Comparison of ENCODE assay signal across 11 cellular contexts in genomic region chr2:173982918-173983317, GRCh38. TPM values are rescaled to one million over a fixed set of nuclear protein-coding genes. Genes with fewer than 3 reads are reported as not detected.
DNase-seq lines count a peak whose midpoint lies in the region; ATAC-seq and TF ChIP-seq lines count a peak whose summit lies in the region.
"Had no signal": no experiment of that assay in that cellular context is flagged by ENCODE, and none has a peak within 500 bp of the region (broad histone marks: within the 10 kb centered on the region; RNA-seq: fewer than 3 reads in every experiment).

No MANE protein-coding gene starts in this region.

- H3K4me1 Mint-ChIP-seq in stimulated activated memory B cell treated with anti-CD40 and anti-IgM and Interleukin-4, amounts not matched to agents 10 μg/mL and 1 μg/mL and 100 μg/mL, for 72 hours = no peaks in the 10 kb centered on the region
- H3K4me1 Mint-ChIP-seq: naive B cell had no signal

- ATAC-seq in stimulated activated memory B cell treated with anti-CD40 and anti-IgM and Interleukin-4, amounts not matched to agents 10 μg/mL and 1 μg/mL and 100 μg/mL, for 72 hours = no peak

- H3K27me3 Mint-ChIP-seq in stimulated activated memory B cell treated with anti-CD40 and anti-IgM and Interleukin-4, amounts not matched to agents 10 μg/mL and 1 μg/mL and 100 μg/mL, for 72 hours = no peaks in the 10 kb centered on the region

- H3K9me3 ChIP-seq in colonic mucosa = no peaks in the 10 kb centered on the region

- H3K27me3 ChIP-seq in colonic mucosa = no peaks in the 10 kb centered on the region

- no peak overlapping the region for H3K4me3 ChIP-seq in choroid plexus epithelial cell (ENCODE audit: low read depth, low read length)
- no peak overlapping the region for H3K4me3 ChIP-seq in colonic mucosa

- no peak overlapping the region for H3K4me3 Mint-ChIP-seq in stimulated activated memory B cell treated with anti-CD40 and anti-IgM and Interleukin-4, amounts not matched to agents 10 μg/mL and 1 μg/mL and 100 μg/mL, for 72 hours
- H3K4me3 Mint-ChIP-seq: activated CD4-positive, alpha-beta T cell treated with anti-CD3 and anti-CD28 coated beads for 36 hours; endodermal cell; naive B cell had no signal

- H3K36me3 ChIP-seq in colonic mucosa = no peaks in the 10 kb centered on the region

- intact Hi-C loops in colonic mucosa (cut with DNase I) = no loop called here

- peaks cover 3% of the 10 kb centered on the region for H3K4me1 ChIP-seq in colonic mucosa

- H3K27ac ChIP-seq in C4-2B = peak overlapping the region; percentile 90
- H3K27ac ChIP-seq in colonic mucosa = no peak overlapping the region

- no peaks in the 10 kb centered on the region for H3K9me3 Mint-ChIP-seq in stimulated activated memory B cell treated with anti-CD40 and anti-IgM and Interleukin-4, amounts not matched to agents 10 μg/mL and 1 μg/mL and 100 μg/mL, for 72 hours
- H3K9me3 Mint-ChIP-seq: endodermal cell, naive B cell had no signal

- DNase-seq in NCI-H2196 (lab: John Stamatoyannopoulos, UW; ENCODE audit: unreplicated experiment) (peak; percentile 80), choroid plexus epithelial cell (ENCODE audit: low read depth) (peak; percentile 82), middle frontal gyrus (ENCODE audit: extremely low spot score, low spot score) (peak; percentile 43), activated T-cell treated with anti-CD3 and anti-CD28 coated beads for 4 hours (no peak), retina (no peak), colonic mucosa (no peak)
- DNase-seq: activated CD4-positive, alpha-beta T cell treated with anti-CD3 and anti-CD28 coated beads for 36 hours; endodermal cell; naive B cell had no signal

- no peaks in the 10 kb centered on the region for H3K36me3 Mint-ChIP-seq in stimulated activated memory B cell treated with anti-CD40 and anti-IgM and Interleukin-4, amounts not matched to agents 10 μg/mL and 1 μg/mL and 100 μg/mL, for 72 hours
- H3K36me3 Mint-ChIP-seq: naive B cell had no signal

- TF ChIP-seq CTCF in C4-2B (conservative IDR thresholded peaks at IDR 0.05) (no peak), choroid plexus epithelial cell (conservative IDR thresholded peaks at IDR 0.05; ENCODE audit: low read depth, low read length) (no peak), colonic mucosa (IDR thresholded peaks at IDR 0.05) (no peak)

- H3K27ac Mint-ChIP-seq in stimulated activated memory B cell treated with anti-CD40 and anti-IgM and Interleukin-4, amounts not matched to agents 10 μg/mL and 1 μg/mL and 100 μg/mL, for 72 hours = no peak overlapping the region
- H3K27ac Mint-ChIP-seq: endodermal cell, naive B cell had no signal

- no peak overlapping the region for H3K9ac ChIP-seq in colonic mucosa (ENCODE audit: low read depth in 2 of 2, low read length in 2 of 2)

RNA-seq across cellular contexts. Expression of gene SP3, which starts 17.7 kb away (rescaled TPM):
- total RNA-seq in colonic mucosa = 10 to 100 TPM; 77.0 to 99.0 TPM

Comparison
In these comparisons a context has a peak if more than half of its experiments do, and no peak if none do; other contexts are left out.
1. DNase-seq: peak in NCI-H2196 (single experiment), choroid plexus epithelial cell (single experiment) and middle frontal gyrus (single experiment); none in activated T-cell treated with anti-CD3 and anti-CD28 coated beads for 4 hours (single experiment), retina (single experiment) and colonic mucosa (single experiment).